ENCODE assay signal across 30 cellular contexts in genomic region chr13:70812481-70812880, GRCh38.
A peak's percentile ranks its signal among the peaks of the same experiment; 100 is the strongest.
DNase-seq lines count a peak whose midpoint lies in the region; TF ChIP-seq lines count a peak whose summit lies in the region.
"Had no signal": no experiment of that assay in that cellular context is flagged by ENCODE, and none has a peak within 500 bp of the region (broad histone marks: within the 10 kb centered on the region; RNA-seq: fewer than 3 reads in every experiment).

No MANE protein-coding gene starts in this region.

- peaks cover 12% of the 10 kb centered on the region for H3F3A ChIP-seq in SK-N-SH (replicated peaks; ENCODE audit: insufficient read depth)

- H3K4me1 Mint-ChIP-seq in activated naive CD4-positive, alpha-beta T cell treated with anti-CD3 and anti-CD28 coated beads, Interleukin-2, amount 10 ng/mL, durations not matched to agents 7 days and 5 days = no peaks in the 10 kb centered on the region
- H3K4me1 Mint-ChIP-seq: activated CD4-positive, alpha-beta T cell treated with anti-CD3 and anti-CD28 coated beads for 36 hours had no signal

- no peaks in the 10 kb centered on the region for H3K27me3 Mint-ChIP-seq in activated naive CD4-positive, alpha-beta T cell treated with anti-CD3 and anti-CD28 coated beads, Interleukin-2, amount 10 ng/mL, durations not matched to agents 7 days and 5 days
- H3K27me3 Mint-ChIP-seq: activated CD4-positive, alpha-beta T cell treated with anti-CD3 and anti-CD28 coated beads for 36 hours; activated CD8-positive, alpha-beta T cell treated with anti-CD3 and anti-CD28 coated beads for 36 hours; progenitor cell of endocrine pancreas had no signal

- no peaks in the 10 kb centered on the region for H3K36me3 Mint-ChIP-seq in activated naive CD4-positive, alpha-beta T cell treated with anti-CD3 and anti-CD28 coated beads, Interleukin-2, amount 10 ng/mL, durations not matched to agents 7 days and 5 days

- TF ChIP-seq RAD21 in SK-N-SH (IDR thresholded peaks at IDR 0.05; ENCODE audit: low read length) = no peak

- TF ChIP-seq EP300 in SK-N-SH (IDR thresholded peaks at IDR 0.05; ENCODE audit: borderline replicate concordance in 1 of 2, low read depth in 1 of 2, low read length in 1 of 2) = no peak

- H3K9ac ChIP-seq in SK-N-SH = peak overlapping the region; percentile 58; the same call in 1 of the 2 replicates

- peaks cover 9% of the 10 kb centered on the region for H3K9me3 Mint-ChIP-seq in activated naive CD4-positive, alpha-beta T cell treated with anti-CD3 and anti-CD28 coated beads, Interleukin-2, amount 10 ng/mL, durations not matched to agents 7 days and 5 days

- H3K27ac Mint-ChIP-seq in activated naive CD4-positive, alpha-beta T cell treated with anti-CD3 and anti-CD28 coated beads, Interleukin-2, amount 10 ng/mL, durations not matched to agents 7 days and 5 days = no peak overlapping the region
- H3K27ac Mint-ChIP-seq: activated CD4-positive, alpha-beta T cell treated with anti-CD3 and anti-CD28 coated beads for 36 hours; activated CD8-positive, alpha-beta T cell treated with anti-CD3 and anti-CD28 coated beads for 36 hours; activated naive CD4-positive, alpha-beta T cell treated with anti-CD3 and anti-CD28 coated beads, Interleukin-2, amount 50 U/mL, for 72 hours; activated T-helper 2 cell treated with anti-CD3 and anti-CD28 coated beads, Interferon-gamma antibody, Interleukin-2, Interleukin-4, amounts not matched to agents 10 μg/mL and 5 μg/mL and 100 μg/mL, durations not matched to agents 14 hours and 24 hours and 36 hours; progenitor cell of endocrine pancreas had no signal

- no peak overlapping the region for H3K4me3 Mint-ChIP-seq in activated naive CD4-positive, alpha-beta T cell treated with anti-CD3 and anti-CD28 coated beads, Interleukin-2, amount 10 ng/mL, durations not matched to agents 7 days and 5 days
- H3K4me3 Mint-ChIP-seq: activated CD4-positive, alpha-beta T cell treated with anti-CD3 and anti-CD28 coated beads for 36 hours; activated CD8-positive, alpha-beta T cell treated with anti-CD3 and anti-CD28 coated beads for 36 hours had no signal

- peak overlapping the region in 1 of 2 experiments; percentile 99; a peak in 3 of 4 replicates for H3K27ac ChIP-seq in SK-N-SH (ENCODE audit: low read depth in 2 of 2, low read length in 1 of 2)
- peak overlapping the region; percentile 77 for H3K27ac ChIP-seq in brain microvascular endothelial cell
- H3K27ac ChIP-seq: ascending aorta, dorsolateral prefrontal cortex, left lung, sigmoid colon, thyroid gland had no signal

- H3K79me2 ChIP-seq in SK-N-SH (ENCODE audit: insufficient read depth) = no peaks in the 10 kb centered on the region

- H3K4me1 ChIP-seq in SK-N-SH (ENCODE audit: control insufficient read depth in 1 of 2, insufficient read depth in 2 of 2, low read depth in 1 of 2, low read length in 1 of 2) = no peaks in the 10 kb centered on the region; a peak in 1 of 4 replicates
- H3K4me1 ChIP-seq: ascending aorta, left lung, sigmoid colon, thyroid gland had no signal

- in situ Hi-C loops in brain microvascular endothelial cell (cut with HindIII; ENCODE audit: low pct_ligation_motif_present, low sequenced_read_pairs) = no loop called here

- H3K36me3 ChIP-seq in SK-N-SH (replicated peaks in 1 of 2; ENCODE audit: control insufficient read depth in 1 of 2, insufficient read depth in 2 of 2, low read length in 1 of 2) (no peaks in the 10 kb centered on the region), brain microvascular endothelial cell (replicated peaks) (no peaks in the 10 kb centered on the region)
- H3K36me3 ChIP-seq: ascending aorta, left lung, sigmoid colon, thyroid gland had no signal

- H4K20me1 ChIP-seq in SK-N-SH (ENCODE audit: insufficient read depth) = no peaks in the 10 kb centered on the region

- peak overlapping the region; percentile 83; the same call in 1 of the 2 replicates for H2AFZ ChIP-seq in SK-N-SH (ENCODE audit: low read depth)

- DNase-seq in SK-N-SH (no peak), brain microvascular endothelial cell (peak; percentile 72), fibroblast of pulmonary artery (ENCODE audit: low read depth) (peak; percentile 22), globus pallidus (ENCODE audit: low spot score) (no peak), NCI-H1436 (lab: John Stamatoyannopoulos, UW) (no peak), retina (no peak)
- DNase-seq in activated naive CD4-positive, alpha-beta T cell treated with anti-CD3 and anti-CD28 coated beads, Interleukin-2, amount 10 ng/mL, durations not matched to agents 7 days and 5 days = no peak
- DNase-seq: activated CD4-positive, alpha-beta T cell treated with anti-CD3 and anti-CD28 coated beads for 36 hours; activated CD8-positive, alpha-beta T cell treated with anti-CD3 and anti-CD28 coated beads for 36 hours; C1 segment of cervical spinal cord; cerebellar nuclear complex; COR-L47; dorsolateral prefrontal cortex; H7; head of caudate nucleus; islet precursor cell; Karpas-422; left lung; NCI-H1417; NCI-H2081; NCI-H2227 treated with DMSO at 0.1 percent for 48 hours; NK-92 treated with Interleukin-12 subunit alpha and Interleukin-12 subunit beta, amount 100 ng/mL, for 24 hours; Right ventricle myocardium superior; sigmoid colon; stimulated activated CD4-positive, alpha-beta T cell treated with anti-CD3 and anti-CD28 coated beads, Interleukin-4, amount 100 ng/mL, for 24 hours; thyroid gland had no signal

- H3K27me3 ChIP-seq in SK-N-SH (ENCODE audit: insufficient read depth) = no peaks in the 10 kb centered on the region
- no peaks in the 10 kb centered on the region for H3K27me3 ChIP-seq in brain microvascular endothelial cell (replicated peaks)
- H3K27me3 ChIP-seq: ascending aorta, left lung, sigmoid colon, thyroid gland had no signal

- POLR2A ChIA-PET in SK-N-SH (lab: Yijun Ruan, JAX) = no interaction called here

- H3K4me3 ChIP-seq in SK-N-SH (ENCODE audit: low read depth in 2 of 2, low read length in 1 of 2) (no peak overlapping the region), brain microvascular endothelial cell (ENCODE audit: low read depth, low read length) (no peak overlapping the region), fibroblast of pulmonary artery (replicated peaks; ENCODE audit: low read depth, low read length) (no peak overlapping the region)
- H3K4me3 ChIP-seq: ascending aorta, dorsolateral prefrontal cortex, left lung, sigmoid colon, thyroid gland had no signal

- CTCF ChIA-PET in SK-N-SH (lab: Yijun Ruan, JAX) = no interaction called here
- CTCF ChIA-PET in activated naive CD4-positive, alpha-beta T cell treated with anti-CD3 and anti-CD28 coated beads, Interleukin-2, amount 10 ng/mL, durations not matched to agents 7 days and 5 days (lab: Charles Lee) = no interaction called here

- no peaks in the 10 kb centered on the region for H3K9me3 ChIP-seq in SK-N-SH
- H3K9me3 ChIP-seq: ascending aorta, sigmoid colon, thyroid gland had no signal

- TF ChIP-seq CTCF in SK-N-SH (IDR thresholded peaks at IDR 0.05) (no peak), brain microvascular endothelial cell (IDR thresholded peaks at IDR 0.05; ENCODE audit: low read depth, low read length, missing control alignments) (no peak), fibroblast of pulmonary artery (IDR thresholded peaks at IDR 0.05; ENCODE audit: low read length, missing control alignments) (no peak)

- peak overlapping the region; percentile 22; the same call in 1 of the 2 replicates for H3K4me2 ChIP-seq in SK-N-SH

- no peaks in the 10 kb centered on the region for H3K9me2 ChIP-seq in SK-N-SH

TF ChIP-seq in SK-N-SH, 30 proteins besides CTCF, POLR2A, EP300 and RAD21 (continues in another document):
- TF ChIP-seq REST (IDR thresholded peaks at IDR 0.05; ENCODE audit: low read depth, low read length) (no peak), TAF1 (IDR thresholded peaks at IDR 0.05; ENCODE audit: borderline replicate concordance, low read depth, low read length) (no peak), SIN3A (IDR thresholded peaks at IDR 0.05; ENCODE audit: borderline replicate concordance, low read depth, low read length) (no peak), RXRA (IDR thresholded peaks at IDR 0.05; ENCODE audit: borderline replicate concordance, low read depth) (no peak), FOSL2 (IDR thresholded peaks at IDR 0.05; ENCODE audit: borderline replicate concordance, low read depth) (peak; percentile 32; the same call in 1 of the 2 replicates)

Comparison
In these comparisons a context has a peak if more than half of its experiments do, and no peak if none do; other contexts are left out.
1. DNase-seq: peak in brain microvascular endothelial cell (single experiment) and fibroblast of pulmonary artery (single experiment); none in SK-N-SH (single experiment), activated naive CD4-positive, alpha-beta T cell treated with anti-CD3 and anti-CD28 coated beads, Interleukin-2, amount 10 ng/mL, durations not matched to agents 7 days and 5 days (single experiment), globus pallidus (single experiment), NCI-H1436 (single experiment) and retina (single experiment).